Comparison of ENCODE assay signal across 16 cellular contexts in genomic region chr12:104350211-104350908, GRCh38. TPM values are rescaled to one million over a fixed set of nuclear protein-coding genes. Genes with fewer than 3 reads are reported as not detected.
A peak's percentile ranks its signal among the peaks of the same experiment; 100 is the strongest.
DNase-seq lines count a peak whose midpoint lies in the region; ATAC-seq and TF ChIP-seq lines count a peak whose summit lies in the region.
"Had no signal": no experiment of that assay in that cellular context is flagged by ENCODE, and none has a peak within 500 bp of the region (broad histone marks: within the 10 kb centered on the region; RNA-seq: fewer than 3 reads in every experiment).

No MANE protein-coding gene starts in this region.

- peaks cover 100% of the 10 kb centered on the region for H3F3A ChIP-seq in PC-9 (ENCODE audit: insufficient read depth, low read depth)

- H3K4me1 Mint-ChIP-seq in T-helper 17 cell: peaks cover 3% of the 10 kb centered on the region

- DNase-seq in right atrium auricular region (ENCODE audit: low spot score) (peak; percentile 28), Right ventricle myocardium inferior (ENCODE audit: missing footprints) (no peak), HCT116 (ENCODE audit: low read depth, low spot score) (no peak), PC-9 (no peak), lung (ENCODE audit: low spot score) (peak; percentile 6), T-helper 17 cell (no peak), mesenchymal stem cell (no peak)
- DNase-seq: BE2C; CD4-positive, alpha-beta memory T cell; DMS153; DMS79 treated with DMSO at 0.1 percent for 48 hours; EL; GDM1; Karpas-422 had no signal

- RAD21 ChIA-PET in HCT116 (lab: Charles Lee; ENCODE audit: low non-redundant PET in 1 of 2, low total read pairs in 2 of 2, uncharacterized antibody in 2 of 2, unreplicated experiment in 2 of 2): no interaction called here

- ATAC-seq in Right ventricle myocardium inferior (no peak), HCT116 (no peak), lung (ENCODE audit: insufficient read depth, low FRiP score) (no peak), T-helper 17 cell (no peak), HG02588 (IDR thresholded peaks at IDR 0.05; ENCODE audit: unreplicated experiment) (no peak)

- H2BK5ac ChIP-seq in mesenchymal stem cell (ENCODE audit: low read depth, low read length, poor library complexity, severe bottlenecking): no peak overlapping the region

- no TSS peak for BruUV-seq in HCT116 (replicated peaks; lab: Mats Ljungman, UMichigan)
- BruUV-seq in PC-9 (replicated peaks; lab: Mats Ljungman, UMichigan): no TSS peak

- WGBS in lung, 2 donors: 85 to 92% methylated on average over 5 of the region's 5 CpGs
- WGBS in mesenchymal stem cell: 91% methylated on average over 5 of the region's 5 CpGs

- H3K9me2 ChIP-seq in HCT116 (ENCODE audit: insufficient read depth): no peaks in the 10 kb centered on the region
- no peaks in the 10 kb centered on the region for H3K9me2 ChIP-seq in PC-9 (ENCODE audit: insufficient read depth)

- H3K4me3 ChIP-seq in right atrium auricular region (no peak overlapping the region), HCT116 (replicated peaks in 1 of 2; ENCODE audit: low read depth in 1 of 2, low read length in 2 of 2) (no peak overlapping the region), PC-9 (no peak overlapping the region), lung (no peak overlapping the region), mesenchymal stem cell (ENCODE audit: insufficient read depth in 1 of 2, low read depth in 1 of 2, low read length in 2 of 2) (no peak overlapping the region)

- H3K27ac ChIP-seq in right atrium auricular region: no peak overlapping the region
- H3K27ac ChIP-seq in HCT116 (ENCODE audit: low read depth, low read length): no peak overlapping the region
- peak overlapping the region; percentile 60 for H3K27ac ChIP-seq in PC-9
- no peak overlapping the region for H3K27ac ChIP-seq in lung (ENCODE audit: low read depth in 1 of 2, low read length in 1 of 2)
- H3K27ac ChIP-seq in mesenchymal stem cell (ENCODE audit: low read length, poor library complexity, severe bottlenecking): no peak overlapping the region
- H3K27ac ChIP-seq: C4-2B had no signal

- H3K36me3 ChIP-seq in right atrium auricular region: peaks cover 88% of the 10 kb centered on the region
- H3K36me3 ChIP-seq in HCT116 (ENCODE audit: control insufficient read depth in 1 of 2, insufficient read depth in 2 of 2, low read length in 2 of 2): peaks cover 42 to 67% of the 10 kb centered on the region in 2 experiments
- peaks cover 79% of the 10 kb centered on the region for H3K36me3 ChIP-seq in PC-9 (ENCODE audit: low read depth)
- peaks cover 27 to 30% of the 10 kb centered on the region in 2 donors for H3K36me3 ChIP-seq in lung (ENCODE audit: control insufficient read depth in 2 of 2, insufficient read depth in 2 of 2, low read length in 2 of 2)
- H3K36me3 ChIP-seq in mesenchymal stem cell (ENCODE audit: control insufficient read depth in 1 of 2, insufficient read depth in 2 of 2, low read depth in 1 of 2, low read length in 2 of 2): peaks cover 24 to 97% of the 10 kb centered on the region in 2 experiments

- no peak overlapping the region for H4K8ac ChIP-seq in mesenchymal stem cell (ENCODE audit: low read length)

- H3K79me1 ChIP-seq in mesenchymal stem cell (replicated peaks; ENCODE audit: low read length, poor library complexity, severe bottlenecking): peaks cover 18% of the 10 kb centered on the region

- no peak overlapping the region for H3K14ac ChIP-seq in mesenchymal stem cell (ENCODE audit: low read length in 2 of 2)

- CTCF ChIA-PET in HCT116 (lab: Charles Lee): no interaction called here
- CTCF ChIA-PET in PC-9 (lab: Charles Lee): no interaction called here

- H3K9me3 ChIP-seq in right atrium auricular region (no peaks in the 10 kb centered on the region), HCT116 (ENCODE audit: control insufficient read depth in 1 of 2, insufficient read depth in 1 of 2, low read depth in 1 of 2, low read length in 2 of 2) (no peaks in the 10 kb centered on the region), PC-9 (ENCODE audit: insufficient read depth, low read depth) (no peaks in the 10 kb centered on the region), lung (ENCODE audit: control insufficient read depth in 2 of 2, insufficient read depth in 1 of 2, low read length in 1 of 2) (no peaks in the 10 kb centered on the region), T-helper 17 cell (ENCODE audit: control insufficient read depth, low read length, poor library complexity, severe bottlenecking) (no peaks in the 10 kb centered on the region), mesenchymal stem cell (ENCODE audit: control insufficient read depth, low read length) (no peaks in the 10 kb centered on the region)
- H3K9me3 ChIP-seq: BE2C had no signal

- no peak overlapping the region for H3K4me2 ChIP-seq in HCT116 (ENCODE audit: low read length)
- H3K4me2 ChIP-seq in PC-9: no peak overlapping the region
- no peak overlapping the region for H3K4me2 ChIP-seq in mesenchymal stem cell (ENCODE audit: low read length, poor library complexity, severe bottlenecking)

- no peaks in the 10 kb centered on the region for H3K27me3 Mint-ChIP-seq in T-helper 17 cell
- H3K27me3 Mint-ChIP-seq: CD4-positive, alpha-beta memory T cell had no signal

- H3K79me2 ChIP-seq in HCT116 (ENCODE audit: insufficient read depth, low read length) (peaks cover 64% of the 10 kb centered on the region), PC-9 (ENCODE audit: low read depth) (peaks cover 55% of the 10 kb centered on the region)

- H3K4me3 Mint-ChIP-seq in T-helper 17 cell: no peak overlapping the region
- H3K4me3 Mint-ChIP-seq: CD4-positive, alpha-beta memory T cell had no signal

- no peak for TF ChIP-seq POLR2A in HCT116 (IDR thresholded peaks at IDR 0.05; ENCODE audit: borderline replicate concordance, extremely low read depth, insufficient read depth, insufficient read length)

- intact Hi-C loops in Right ventricle myocardium inferior (cut with DNase I) (no loop called here), HCT116 (cut with micrococcal nuclease) (no loop called here), PC-9 (cut with micrococcal nuclease; ENCODE audit: unreplicated experiment) (loop anchor here (10.0 kb wide), 2 partner anchors 136 to 604 kb away; partner anchors contain the start of genes SLC41A2 and TXNRD1)

- no peaks in the 10 kb centered on the region for H3K27me3 ChIP-seq in right atrium auricular region
- no peaks in the 10 kb centered on the region for H3K27me3 ChIP-seq in HCT116 (ENCODE audit: insufficient read depth, low read length)
- H3K27me3 ChIP-seq in PC-9 (ENCODE audit: insufficient read depth, low read depth): no peaks in the 10 kb centered on the region
- H3K27me3 ChIP-seq in lung (ENCODE audit: control insufficient read depth, insufficient read depth): no peaks in the 10 kb centered on the region
- H3K27me3 ChIP-seq in mesenchymal stem cell (ENCODE audit: control insufficient read depth in 1 of 2, insufficient read depth in 1 of 2, low read length in 2 of 2): no peaks in the 10 kb centered on the region
- H3K27me3 ChIP-seq: BE2C had no signal

- no peak overlapping the region for H2AK5ac ChIP-seq in mesenchymal stem cell (ENCODE audit: low read length, severe bottlenecking)

- no peak overlapping the region for H2BK12ac ChIP-seq in mesenchymal stem cell (ENCODE audit: low read length in 2 of 2)

- no peak overlapping the region for H2AFZ ChIP-seq in HCT116 (ENCODE audit: low read depth, low read length, poor library complexity, severe bottlenecking)
- no peak overlapping the region for H2AFZ ChIP-seq in PC-9
- H2AFZ ChIP-seq in mesenchymal stem cell (ENCODE audit: low read depth, low read length): no peak overlapping the region

- no peak overlapping the region for H3K23ac ChIP-seq in mesenchymal stem cell (ENCODE audit: low read length in 2 of 2)

- H3K4me1 ChIP-seq in right atrium auricular region (peaks cover 0 to 2% of the 10 kb centered on the region in 2 donors), HCT116 (ENCODE audit: control insufficient read depth in 1 of 2, insufficient read depth in 2 of 2, low read length in 2 of 2) (no peaks in the 10 kb centered on the region), PC-9 (replicated peaks; ENCODE audit: insufficient read depth) (peaks cover 74% of the 10 kb centered on the region), lung (ENCODE audit: control insufficient read depth in 2 of 2, insufficient read depth in 2 of 2, low read length in 2 of 2) (no peaks in the 10 kb centered on the region), mesenchymal stem cell (ENCODE audit: control insufficient read depth, insufficient read depth, low read depth, low read length) (no peaks in the 10 kb centered on the region)
- H3K4me1 ChIP-seq: BE2C had no signal

- H3K27ac Mint-ChIP-seq in T-helper 17 cell: no peak overlapping the region

- no peak overlapping the region for H3K18ac ChIP-seq in mesenchymal stem cell (ENCODE audit: low read depth in 1 of 2, low read length in 2 of 2)

- POLR2A ChIA-PET in HCT116 (lab: Charles Lee): no interaction called here
- POLR2A ChIA-PET in PC-9 (lab: Charles Lee; ENCODE audit: unreplicated experiment): interaction anchor here (0.6 kb wide), 1 partner anchor 609 kb away, joined by 6 read pairs; no protein-coding TSS in a partner anchor

- peaks cover 5% of the 10 kb centered on the region for H3K36me3 Mint-ChIP-seq in T-helper 17 cell (ENCODE audit: low read depth)

- no peak overlapping the region for H2BK15ac ChIP-seq in mesenchymal stem cell (ENCODE audit: low read depth, poor library complexity, severe bottlenecking)

- TF ChIP-seq CTCF in right atrium auricular region (IDR thresholded peaks at IDR 0.05): no peak
- no peak for TF ChIP-seq CTCF in HCT116 (IDR thresholded peaks at IDR 0.05 in 2 of 3, conservative IDR thresholded peaks at IDR 0.05 in 1 of 3; ENCODE audit: borderline replicate concordance in 1 of 3, insufficient read depth in 1 of 3, low read depth in 2 of 3, low read length in 2 of 3)
- TF ChIP-seq CTCF in PC-9 (conservative IDR thresholded peaks at IDR 0.05): no peak
- TF ChIP-seq CTCF in lung (IDR thresholded peaks at IDR 0.05; ENCODE audit: control extremely low read depth, extremely low read depth): no peak

- no peak overlapping the region for H2BK120ac ChIP-seq in mesenchymal stem cell (ENCODE audit: low read depth, low read length)

- no peak overlapping the region for H3K4ac ChIP-seq in mesenchymal stem cell (ENCODE audit: low read depth in 1 of 2, low read length in 2 of 2)

- H3K9ac ChIP-seq in HCT116 (ENCODE audit: low read length): no peak overlapping the region
- H3K9ac ChIP-seq in mesenchymal stem cell (ENCODE audit: low read length): no peak overlapping the region

- H4K91ac ChIP-seq in mesenchymal stem cell (ENCODE audit: low read length): no peak overlapping the region

- H4K20me1 ChIP-seq in HCT116 (ENCODE audit: insufficient read depth) (peaks cover 25% of the 10 kb centered on the region; the same call in 1 of the 2 replicates), PC-9 (ENCODE audit: insufficient read depth) (peaks cover 99% of the 10 kb centered on the region)

- no peak for TF ChIP-seq RAD21 in HCT116 (IDR thresholded peaks at IDR 0.05; ENCODE audit: low read depth)

RNA-seq across cellular contexts. Expression of gene EID3, which starts 46.8 kb away (rescaled TPM):
- 1 to 10 TPM; 2.9 to 3.3 TPM for total RNA-seq in right atrium auricular region
- 0.49 TPM for total RNA-seq in Right ventricle myocardium inferior
- total RNA-seq in HCT116 (2021; ENCODE audit: unreplicated experiment): 3.0 TPM
- polyA plus RNA-seq in HCT116 (2012): 0.49 and 1.3 TPM in 2 replicates
- total RNA-seq in PC-9 (2021): 42.4 and 47.4 TPM in 2 replicates
- total RNA-seq in lung: 10 to 100 TPM in 1 of 2 donors, 1 to 10 TPM in 1; 7.4 to 16.6 TPM
- 1 to 10 TPM in 1 of 2 donors, under 1 TPM in 1; 0.89 to 1.6 TPM for polyA plus RNA-seq in lung
- 10 to 100 TPM; 12.2 to 13.7 TPM for total RNA-seq in T-helper 17 cell
- 0.50 TPM for polyA plus RNA-seq in mesenchymal stem cell (2013, experiment 1 of 2)
- 0.51 TPM for polyA plus RNA-seq in mesenchymal stem cell (2013, experiment 2 of 2)

Comparison
In these comparisons a context has a peak if more than half of its experiments do, and no peak if none do; other contexts are left out.
1. DNase-seq: peak in right atrium auricular region (single experiment) and lung (single experiment); none in Right ventricle myocardium inferior (single experiment), HCT116 (single experiment), PC-9 (0 of 2), T-helper 17 cell (0 of 3) and mesenchymal stem cell (single experiment).